Comparison of ENCODE assay signal across 8 cellular contexts in genomic region chr16:85479972-85480726, GRCh38.
DNase-seq lines count a peak whose midpoint lies in the region; ATAC-seq and TF ChIP-seq lines count a peak whose summit lies in the region.

No MANE protein-coding gene starts in this region.

- ATAC-seq in right cardiac atrium (no peak), heart right ventricle (peak in 6 of 8 donors; percentile 15 to 32 (median 28))

- intact Hi-C loops in right cardiac atrium (cut with DNase I), result no loop called here
- intact Hi-C loops in heart right ventricle (cut with DNase I), result loop anchor here in 2 of 10 donors (10.0 kb wide), 1 partner anchor 55 kb away; no protein-coding TSS in a partner anchor
- intact Hi-C loops in transverse colon (cut with DNase I; ENCODE audit: low total_unique reads), result no loop called here

- DNase-seq in cardiac muscle cell (ENCODE audit: low read depth in 1 of 2, low spot score in 1 of 2) (peak in 1 of 2 donors; percentile 67), right cardiac atrium (no peak), NCI-H524 treated with DMSO at 0.1 percent for 48 hours (lab: John Stamatoyannopoulos, UW) (peak; percentile 83), heart right ventricle (peak in 1 of 2 donors; percentile 40), transverse colon (peak; percentile 75), COLO829 (ENCODE audit: low spot score) (no peak)
- no peak for DNase-seq in effector CD4-positive, alpha-beta T cell
- DNase-seq in stimulated activated CD4-positive, alpha-beta T cell treated with anti-CD3 and anti-CD28 coated beads, Interleukin-4, amount 100 ng/mL, for 4 hours, result no peak

- H3K36me3 ChIP-seq in cardiac muscle cell, result no peaks in the 10 kb centered on the region
- H3K36me3 ChIP-seq in heart right ventricle, result no peaks in the 10 kb centered on the region
- no peaks in the 10 kb centered on the region for H3K36me3 ChIP-seq in transverse colon

- TF ChIP-seq EP300 in transverse colon (IDR thresholded peaks at IDR 0.05; ENCODE audit: low read depth), result no peak

- H3K27me3 ChIP-seq in cardiac muscle cell (no peaks in the 10 kb centered on the region), right cardiac atrium (ENCODE audit: control insufficient read depth, insufficient read depth) (no peaks in the 10 kb centered on the region), heart right ventricle (no peaks in the 10 kb centered on the region), transverse colon (no peaks in the 10 kb centered on the region)

- TF ChIP-seq CTCF in cardiac muscle cell (IDR thresholded peaks at IDR 0.05; ENCODE audit: low read depth, low read length) (peak; percentile 14), heart right ventricle (IDR thresholded peaks at IDR 0.05) (peak in 8 of 9 donors; percentile 11 to 52 (median 21)), transverse colon (IDR thresholded peaks at IDR 0.05) (peak; percentile 37 to 81 (median 59))

- no peaks in the 10 kb centered on the region for H3K9me3 ChIP-seq in cardiac muscle cell (ENCODE audit: low read depth)
- H3K9me3 ChIP-seq in right cardiac atrium (ENCODE audit: control insufficient read depth, low read length), result no peaks in the 10 kb centered on the region
- H3K9me3 ChIP-seq in heart right ventricle, result no peaks in the 10 kb centered on the region
- H3K9me3 ChIP-seq in transverse colon, result no peaks in the 10 kb centered on the region

- peaks cover 9% of the 10 kb centered on the region for H3K4me1 ChIP-seq in cardiac muscle cell (ENCODE audit: low read depth)
- H3K4me1 ChIP-seq in right cardiac atrium (ENCODE audit: control insufficient read depth, insufficient read depth, low read length), result no peaks in the 10 kb centered on the region
- peaks cover 0 to 3% (median 0%) of the 10 kb centered on the region in 9 donors for H3K4me1 ChIP-seq in heart right ventricle
- peaks cover 3 to 15% (median 11%) of the 10 kb centered on the region in 4 donors for H3K4me1 ChIP-seq in transverse colon

- TF ChIP-seq POLR2A in transverse colon (IDR thresholded peaks at IDR 0.05), result no peak

- in situ Hi-C loops in transverse colon (cut with MboI; ENCODE audit: low pct_ligation_motif_present in 1 of 4, low pct_unique_long_range_greater_than_20kb in 1 of 4, low sequenced_read_pairs in 3 of 4), result no loop called here

- H3K27ac ChIP-seq in cardiac muscle cell, result peak overlapping the region; percentile 40
- H3K27ac ChIP-seq in right cardiac atrium (ENCODE audit: low read length), result no peak overlapping the region
- no peak overlapping the region for H3K27ac ChIP-seq in heart right ventricle
- H3K27ac ChIP-seq in transverse colon, result peak overlapping the region in 3 of 4 donors; percentile 17 to 69 (median 29)

- no peak overlapping the region for H3K4me3 ChIP-seq in cardiac muscle cell
- no peak overlapping the region for H3K4me3 ChIP-seq in right cardiac atrium (ENCODE audit: low read length)
- no peak overlapping the region for H3K4me3 ChIP-seq in heart right ventricle
- peak overlapping the region in 1 of 4 donors; percentile 2 for H3K4me3 ChIP-seq in transverse colon

- 85% methylated on average over 26 of the region's 26 CpGs for WGBS in right cardiac atrium
- 77 to 78% methylated on average over 26 of the region's 26 CpGs for WGBS in heart right ventricle, 2 donors
- WGBS in transverse colon (ENCODE audit: low coverage in 1 of 2), 2 donors, result 56% methylated on average over 21 of the region's 26 CpGs; no CpG with 5 or more reads in 1 of the 2 donors

Comparison
In these comparisons a context has a peak if more than half of its experiments do, and no peak if none do; other contexts are left out.
1. H3K27ac ChIP-seq: peak in cardiac muscle cell (single experiment) and transverse colon (3 of 4); none in right cardiac atrium (single experiment) and heart right ventricle (0 of 10).
2. ATAC-seq: peak in heart right ventricle (6 of 8); none in right cardiac atrium (0 of 2).
3. DNase-seq: peak in NCI-H524 treated with DMSO at 0.1 percent for 48 hours (single experiment) and transverse colon (single experiment); none in right cardiac atrium (0 of 3), effector CD4-positive, alpha-beta T cell (single experiment), COLO829 (single experiment) and stimulated activated CD4-positive, alpha-beta T cell treated with anti-CD3 and anti-CD28 coated beads, Interleukin-4, amount 100 ng/mL, for 4 hours (0 of 2).
4. Peak in every context shown above with its lines, with median percentiles within 50 percentile points of each other: CTCF ChIP-seq.